Comparison of ENCODE assay signal across 1 cellular context in genomic region chr2:202091476-202091875, GRCh38.
TF ChIP-seq lines count a peak whose summit lies in the region.

No MANE protein-coding gene starts in this region.

TF ChIP-seq in K562, 482 proteins besides CTCF, POLR2A, EP300 and RAD21:
- TF ChIP-seq SPI1 (IDR thresholded peaks at IDR 0.05; ENCODE audit: borderline replicate concordance, low read depth, low read length): peak; percentile 67
- no peak for TF ChIP-seq TBP (optimal IDR thresholded peaks at IDR 0.05; ENCODE audit: low read depth, low read length)
- no peak for TF ChIP-seq KLF6 (CRISPR knock-in tag; IDR thresholded peaks at IDR 0.05; ENCODE audit: borderline replicate concordance)
- TF ChIP-seq MITF (IDR thresholded peaks at IDR 0.05): no peak
- TF ChIP-seq ADNP (tag; IDR thresholded peaks at IDR 0.05): no peak
- no peak for TF ChIP-seq XRCC3 (IDR thresholded peaks at IDR 0.05)
- TF ChIP-seq NR2C2 (CRISPR knock-in tag; IDR thresholded peaks at IDR 0.05): no peak
- TF ChIP-seq NR2C2 (tag; IDR thresholded peaks at IDR 0.05): peak; percentile 29; the same call in 1 of the 2 replicates
